ENCODE assay signal across 8 cellular contexts in the genomic region with DNA sequence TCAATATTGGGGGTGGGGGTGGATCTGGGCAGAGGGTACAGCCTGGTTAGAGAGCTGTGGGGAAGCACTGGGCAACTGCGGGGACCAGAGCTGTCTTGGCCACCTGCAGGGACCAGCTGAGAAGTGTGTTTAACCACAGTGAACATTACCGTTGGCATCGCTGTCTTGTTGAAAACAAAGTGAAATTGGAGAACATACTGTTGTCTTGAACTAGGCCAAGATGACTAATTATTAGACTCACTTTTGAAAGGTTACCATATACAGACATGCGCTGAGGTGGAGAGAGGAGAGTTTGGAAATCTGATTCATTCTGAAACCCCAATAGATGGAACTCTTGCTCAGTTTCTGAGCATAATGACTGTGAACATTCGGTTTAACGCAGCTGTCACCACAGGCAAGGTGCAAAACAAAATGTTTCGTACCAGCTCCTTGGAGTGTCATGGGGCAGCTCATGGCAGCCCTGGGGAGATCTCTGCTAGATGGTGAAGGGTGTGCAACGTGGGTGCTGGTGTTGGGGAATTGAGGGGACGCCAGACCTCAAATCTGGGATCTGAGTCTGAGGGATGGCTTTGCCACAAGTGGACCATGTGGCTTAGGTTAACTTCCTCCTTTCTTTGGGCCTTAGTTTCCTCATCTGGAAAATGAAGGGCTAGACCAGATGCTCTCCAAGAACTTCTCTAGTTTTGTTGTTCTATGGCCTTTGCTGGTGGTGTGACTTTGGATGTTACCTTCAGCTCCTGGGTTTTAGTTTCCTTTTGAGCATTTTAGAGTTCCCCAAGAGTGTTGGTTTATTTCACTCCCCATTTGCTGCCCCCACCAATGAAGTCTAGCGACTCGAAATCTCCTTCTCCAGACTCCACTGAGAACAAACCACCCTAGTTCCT. TPM values are rescaled to one million over a fixed set of nuclear protein-coding genes. Genes with fewer than 3 reads are reported as not detected.
DNase-seq lines count a peak whose midpoint lies in the region; ATAC-seq and TF ChIP-seq lines count a peak whose summit lies in the region.

No MANE protein-coding gene starts in this region.

- H3K27me3 Mint-ChIP-seq in HFFc6 (ENCODE audit: insufficient read depth) (no peaks in the 10 kb centered on the region; the same call in 1 of the 2 replicates), glutamatergic neuron (ENCODE audit: unreplicated experiment) (no peaks in the 10 kb centered on the region)

- WGBS in tibial nerve, 2 donors, result 77 to 79% methylated on average over 11 of the region's 11 CpGs

- no peak for TF ChIP-seq EP300 in tibial nerve (IDR thresholded peaks at IDR 0.05)

- H3K4me3 ChIP-seq in tibial nerve, result no peak overlapping the region
- H3K4me3 ChIP-seq in A673 (ENCODE audit: low read depth, low read length, poor library complexity, severe bottlenecking), result no peak overlapping the region

- BruUV-seq in A673 (replicated peaks; lab: Mats Ljungman, UMichigan), result no TSS peak

- CTCF ChIA-PET in A673 (lab: Charles Lee), result interaction anchor here (0.6 to 1.6 kb wide), 2 partner anchors 23 to 329 kb away, joined by 3 to 4 read pairs; no protein-coding TSS in a partner anchor

- intact Hi-C loops in A673 (cut with micrococcal nuclease; ENCODE audit: unreplicated experiment), result loop anchor here (2.0 kb wide), 1 partner anchor 175 kb away; no protein-coding TSS in a partner anchor

- DNase-seq in HFFc6 (peak; percentile 92), NAMALWA (ENCODE audit: low spot score) (peak; percentile 82), tibial nerve (ENCODE audit: low spot score in 2 of 2) (no peak), A673 (ENCODE audit: low spot score) (no peak), glutamatergic neuron (no peak)
- DNase-seq in activated naive CD4-positive, alpha-beta T cell treated with anti-CD3 and anti-CD28 coated beads, Interleukin-2, amount 50 U/mL, for 72 hours (ENCODE audit: low spot score in 2 of 2), result peak; percentile 65 to 83
- DNase-seq in stimulated activated CD4-positive, alpha-beta T cell treated with anti-CD3 and anti-CD28 coated beads, Interleukin-15, amount 100 ng/mL, for 24 hours, result peak; percentile 75

- H3K27ac ChIP-seq in tibial nerve (no peak overlapping the region), A673 (ENCODE audit: low read depth, low read length, poor library complexity, severe bottlenecking) (no peak overlapping the region)

- POLR2A ChIA-PET in A673 (lab: Charles Lee; ENCODE audit: low non-redundant PET), result no interaction called here

- peaks cover 0 to 11% of the 10 kb centered on the region in 2 donors for H3K27me3 ChIP-seq in tibial nerve
- no peaks in the 10 kb centered on the region for H3K27me3 ChIP-seq in A673 (replicated peaks; ENCODE audit: insufficient read depth, low read depth, low read length, poor library complexity)

- H3K27ac Mint-ChIP-seq in HFFc6, result peak overlapping the region; percentile 83
- H3K27ac Mint-ChIP-seq in activated naive CD4-positive, alpha-beta T cell treated with anti-CD3 and anti-CD28 coated beads, Interleukin-2, amount 50 U/mL, for 72 hours, result peak overlapping the region; percentile 92 to 99
- H3K27ac Mint-ChIP-seq in glutamatergic neuron (ENCODE audit: unreplicated experiment), result no peak overlapping the region

- peak; percentile 83 for ATAC-seq in GM18517 (IDR thresholded peaks at IDR 0.05; ENCODE audit: unreplicated experiment)
- ATAC-seq in activated naive CD4-positive, alpha-beta T cell treated with anti-CD3 and anti-CD28 coated beads, Interleukin-2, amount 50 U/mL, for 72 hours, result peak; percentile 86 to 91

- peaks cover 74% of the 10 kb centered on the region for H3K4me1 Mint-ChIP-seq in HFFc6 (ENCODE audit: low read depth)
- H3K4me1 Mint-ChIP-seq in glutamatergic neuron (ENCODE audit: low read depth, unreplicated experiment), result no peaks in the 10 kb centered on the region

- H3K9me3 ChIP-seq in tibial nerve, result no peaks in the 10 kb centered on the region
- H3K9me3 ChIP-seq in A673 (ENCODE audit: low read depth, low read length, poor library complexity, severe bottlenecking), result no peaks in the 10 kb centered on the region

- no peaks in the 10 kb centered on the region for H3K36me3 ChIP-seq in tibial nerve
- H3K36me3 ChIP-seq in A673 (ENCODE audit: insufficient read depth, low read length, poor library complexity, severe bottlenecking), result no peaks in the 10 kb centered on the region

- TF ChIP-seq CTCF in HFFc6 (IDR thresholded peaks at IDR 0.05), result no peak; the same call in 1 of the 2 replicates
- TF ChIP-seq CTCF in tibial nerve (IDR thresholded peaks at IDR 0.05), result no peak
- no peak for TF ChIP-seq CTCF in A673 (conservative IDR thresholded peaks at IDR 0.05; ENCODE audit: low read depth, low read length)
- no peak for TF ChIP-seq CTCF in glutamatergic neuron (IDR thresholded peaks at IDR 0.05; ENCODE audit: partially characterized antibody, unreplicated experiment)

- H3K4me3 Mint-ChIP-seq in HFFc6 (peak overlapping the region; percentile 45), glutamatergic neuron (ENCODE audit: unreplicated experiment) (no peak overlapping the region)

- H3K4me1 ChIP-seq in tibial nerve (peaks cover 0 to 7% (median 2%) of the 10 kb centered on the region in 4 donors), A673 (ENCODE audit: insufficient read depth, low read length, poor library complexity, severe bottlenecking) (peaks cover 11% of the 10 kb centered on the region)

- H3K9me3 Mint-ChIP-seq in HFFc6, result no peaks in the 10 kb centered on the region; the same call in 1 of the 2 replicates
- H3K9me3 Mint-ChIP-seq in activated naive CD4-positive, alpha-beta T cell treated with anti-CD3 and anti-CD28 coated beads, Interleukin-2, amount 50 U/mL, for 72 hours, result peaks cover 7 to 16% of the 10 kb centered on the region in 2 donors
- H3K9me3 Mint-ChIP-seq in glutamatergic neuron (ENCODE audit: unreplicated experiment), result peaks cover 5% of the 10 kb centered on the region

- H3K36me3 Mint-ChIP-seq in HFFc6 (ENCODE audit: low read depth) (peaks cover 10% of the 10 kb centered on the region), glutamatergic neuron (ENCODE audit: unreplicated experiment) (peaks cover 6% of the 10 kb centered on the region)
- peaks cover 7 to 40% of the 10 kb centered on the region in 2 donors for H3K36me3 Mint-ChIP-seq in activated naive CD4-positive, alpha-beta T cell treated with anti-CD3 and anti-CD28 coated beads, Interleukin-2, amount 50 U/mL, for 72 hours

- no peak for TF ChIP-seq POLR2A in tibial nerve (IDR thresholded peaks at IDR 0.05)

RNA-seq across cellular contexts. Expression of a gene that starts 24.6 kb away (rescaled TPM):
- total RNA-seq in HFFc6 (2021; fragmentation: NEBNext Ultra II Directional; extraction: Animal tissue kit (Norgen Biotek cat#: 25700)), result not detected
- total RNA-seq in activated naive CD4-positive, alpha-beta T cell treated with anti-CD3 and anti-CD28 coated beads, Interleukin-2, amount 50 U/mL, for 72 hours, result under 1 TPM in 1 of 2 donors, not detected in 1; 0.39 TPM
- total RNA-seq in tibial nerve (not detected), A673 (2021) (not detected in 2 replicates), glutamatergic neuron (ENCODE audit: unreplicated experiment) (not detected)

Comparison
In these comparisons a context has a peak if more than half of its experiments do, and no peak if none do; other contexts are left out.
1. DNase-seq: peak in HFFc6 (single experiment), NAMALWA (single experiment), activated naive CD4-positive, alpha-beta T cell treated with anti-CD3 and anti-CD28 coated beads, Interleukin-2, amount 50 U/mL, for 72 hours (2 of 2) and stimulated activated CD4-positive, alpha-beta T cell treated with anti-CD3 and anti-CD28 coated beads, Interleukin-15, amount 100 ng/mL, for 24 hours (single experiment); none in tibial nerve (0 of 2), A673 (single experiment) and glutamatergic neuron (single experiment).